In genomic region chr10:115051216-115051615, GRCh38 we compare ENCODE assay signal across 20 cellular contexts. TPM values are rescaled to one million over a fixed set of nuclear protein-coding genes. Genes with fewer than 3 reads are reported as not detected.
"Had no signal": no experiment of that assay in that cellular context is flagged by ENCODE, and none has a peak within 500 bp of the region (broad histone marks: within the 10 kb centered on the region; RNA-seq: fewer than 3 reads in every experiment).

No MANE protein-coding gene starts in this region.

- H3K9ac ChIP-seq: parathyroid adenoma had no signal

- DNase-seq: colonic mucosa; effector CD8-positive, alpha-beta T cell; endodermal cell; foreskin fibroblast; gastrocnemius medialis; head of caudate nucleus; left cardiac atrium; left lung; natural killer cell; stimulated activated CD4-positive, alpha-beta T cell treated with anti-CD3 and anti-CD28 coated beads, Interleukin-2, amount 100 ng/mL, for 24 hours; stimulated activated CD4-positive, alpha-beta T cell treated with anti-CD3 and anti-CD28 coated beads, Interleukin-4, amount 100 ng/mL, for 24 hours; stimulated activated naive CD8-positive, alpha-beta T cell treated with anti-CD3 and anti-CD28 coated beads, Interleukin-15, Interleukin-2, amounts not matched to agents 100 U/mL and 50 U/mL, for 24 hours; substantia nigra; testis; tibial artery had no signal

- H3K36me3 ChIP-seq: colonic mucosa, gastrocnemius medialis, left lung, tibial artery had no signal

- H3K79me2 ChIP-seq: parathyroid adenoma had no signal

- H3K4me3 ChIP-seq: colonic mucosa, gastrocnemius medialis, left lung, testis, tibial artery had no signal

- ATAC-seq: esophagus mucosa; gastrocnemius medialis; left cardiac atrium; left lung; natural killer cell; sciatic nerve; stimulated activated effector memory CD8-positive, alpha-beta T cell treated with anti-CD3 and anti-CD28 coated beads, Interleukin-12 subunit alpha, Interleukin-12 subunit beta, amount 100 ng/mL, for 72 hours; stimulated activated naive CD8-positive, alpha-beta T cell treated with anti-CD3 and anti-CD28 coated beads, Interleukin-15, Interleukin-2, amounts not matched to agents 100 U/mL and 50 U/mL, for 24 hours had no signal

- H3K9me3 ChIP-seq: colonic mucosa, gastrocnemius medialis, left lung, testis, tibial artery had no signal

- H3K27ac ChIP-seq: colonic mucosa, epithelial cell of prostate, gastrocnemius medialis, left lung, parathyroid adenoma, testis, tibial artery had no signal

- H3K4me1 ChIP-seq: colonic mucosa, left lung, parathyroid adenoma, testis, tibial artery had no signal

- H2AFZ ChIP-seq: parathyroid adenoma had no signal

- H3K27me3 ChIP-seq: colonic mucosa, gastrocnemius medialis, left lung, testis, tibial artery had no signal

RNA-seq across cellular contexts. Expression of gene ATRNL1, which starts 41.9 kb away (rescaled TPM):
- total RNA-seq: natural killer cell had no signal
